In the genomic region with DNA sequence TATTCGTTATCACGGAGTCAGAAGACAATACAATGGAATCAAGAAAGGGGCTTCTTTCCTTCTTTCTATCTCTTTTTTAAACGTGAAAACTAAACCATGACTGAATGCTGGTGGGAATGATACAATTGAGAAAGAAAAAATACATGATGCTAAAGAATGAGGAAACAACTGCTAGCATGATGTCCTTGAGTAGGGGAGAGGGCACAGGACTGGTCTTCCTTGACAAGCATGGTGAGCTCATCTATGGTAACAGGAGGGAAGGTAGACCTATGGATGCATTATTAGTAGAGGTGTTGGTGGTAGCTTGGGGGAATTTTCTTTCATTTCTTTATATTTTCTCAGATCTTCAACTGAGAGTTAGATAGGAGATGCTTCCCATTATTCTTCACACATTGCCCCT, we compare ENCODE assay signal across 25 cellular contexts.
"Had no signal": no experiment of that assay in that cellular context is flagged by ENCODE, and none has a peak within 500 bp of the region (broad histone marks: within the 10 kb centered on the region; RNA-seq: fewer than 3 reads in every experiment).

No MANE protein-coding gene starts in this region.

- H3K4me3 Mint-ChIP-seq: immature natural killer cell; naive thymus-derived CD4-positive, alpha-beta T cell; natural killer cell treated with Interleukin-12 subunit alpha and Interleukin-12 subunit beta and Interleukin-15 and Interleukin-18, amount 100 ng/mL, for 72 hours; stimulated activated memory B cell treated with anti-CD40 and anti-IgM and Interleukin-4, amounts not matched to agents 10 μg/mL and 1 μg/mL and 100 μg/mL, for 72 hours; stimulated activated naive CD8-positive, alpha-beta T cell treated with anti-CD3 and anti-CD28 coated beads, Interleukin-15, amount 100 ng/mL, for 72 hours had no signal

- H3K9me3 ChIP-seq: left ventricle myocardium inferior, mucosa of descending colon, ovary, right atrium auricular region, right lobe of liver, tibial nerve, upper lobe of left lung, vagina had no signal

- DNase-seq: hypothalamus; immature natural killer cell; kidney; left ventricle myocardium inferior; midbrain; mucosa of descending colon; naive thymus-derived CD4-positive, alpha-beta T cell; ovary; right lobe of liver; stimulated activated CD4-positive, alpha-beta T cell treated with anti-CD3 and anti-CD28 coated beads, Interleukin-1b, Interleukin-23, amount 100 ng/mL, for 48 hours; stimulated activated CD4-positive, alpha-beta T cell treated with anti-CD3 and anti-CD28 coated beads, Interleukin-2, amount 100 ng/mL, for 48 hours; stimulated activated CD4-positive, alpha-beta T cell treated with anti-CD3 and anti-CD28 coated beads, Interleukin-4, amount 100 ng/mL, for 4 hours; stimulated activated CD8-positive, alpha-beta memory T cell treated with anti-CD3 and anti-CD28 coated beads, Interleukin-4, amount 100 ng/mL, for 48 hours; stimulated activated naive CD4-positive, alpha-beta T cell treated with Interleukin-2 at 50 U/mL for 16 hours; stimulated activated naive CD8-positive, alpha-beta T cell treated with anti-CD3 and anti-CD28 coated beads, Interleukin-15, amount 100 ng/mL, for 72 hours; substantia nigra; upper lobe of left lung had no signal

- H3K27ac Mint-ChIP-seq: immature natural killer cell; naive thymus-derived CD4-positive, alpha-beta T cell; natural killer cell treated with Interleukin-12 subunit alpha and Interleukin-12 subunit beta and Interleukin-15 and Interleukin-18, amount 100 ng/mL, for 72 hours; progenitor cell of endocrine pancreas; stimulated activated memory B cell treated with anti-CD40 and anti-IgM and Interleukin-4, amounts not matched to agents 10 μg/mL and 1 μg/mL and 100 μg/mL, for 72 hours; stimulated activated naive CD8-positive, alpha-beta T cell treated with anti-CD3 and anti-CD28 coated beads, Interleukin-15, amount 100 ng/mL, for 72 hours had no signal

- H3K4me1 Mint-ChIP-seq: immature natural killer cell; naive thymus-derived CD4-positive, alpha-beta T cell; stimulated activated memory B cell treated with anti-CD40 and anti-IgM and Interleukin-4, amounts not matched to agents 10 μg/mL and 1 μg/mL and 100 μg/mL, for 72 hours; stimulated activated naive CD8-positive, alpha-beta T cell treated with anti-CD3 and anti-CD28 coated beads, Interleukin-15, amount 100 ng/mL, for 72 hours had no signal

- H3K36me3 Mint-ChIP-seq: immature natural killer cell; natural killer cell treated with Interleukin-12 subunit alpha and Interleukin-12 subunit beta and Interleukin-15 and Interleukin-18, amount 100 ng/mL, for 72 hours had no signal

- H3K27me3 ChIP-seq: ovary, right atrium auricular region, right lobe of liver, tibial nerve, upper lobe of left lung, vagina had no signal

- H3K36me3 ChIP-seq: left ventricle myocardium inferior, ovary, right atrium auricular region, right lobe of liver, tibial nerve, upper lobe of left lung, vagina had no signal

- H3K27ac ChIP-seq: ovary, right atrium auricular region, right lobe of liver, upper lobe of left lung had no signal

- H3K4me3 ChIP-seq: left ventricle myocardium inferior, lung, mucosa of descending colon, ovary, right atrium auricular region, right lobe of liver, smooth muscle cell, tibial nerve, upper lobe of left lung, vagina had no signal

- H3K27me3 Mint-ChIP-seq: progenitor cell of endocrine pancreas; stimulated activated naive CD8-positive, alpha-beta T cell treated with anti-CD3 and anti-CD28 coated beads, Interleukin-15, amount 100 ng/mL, for 72 hours had no signal
